Comparison of ENCODE assay signal across 8 cellular contexts in the genomic region with DNA sequence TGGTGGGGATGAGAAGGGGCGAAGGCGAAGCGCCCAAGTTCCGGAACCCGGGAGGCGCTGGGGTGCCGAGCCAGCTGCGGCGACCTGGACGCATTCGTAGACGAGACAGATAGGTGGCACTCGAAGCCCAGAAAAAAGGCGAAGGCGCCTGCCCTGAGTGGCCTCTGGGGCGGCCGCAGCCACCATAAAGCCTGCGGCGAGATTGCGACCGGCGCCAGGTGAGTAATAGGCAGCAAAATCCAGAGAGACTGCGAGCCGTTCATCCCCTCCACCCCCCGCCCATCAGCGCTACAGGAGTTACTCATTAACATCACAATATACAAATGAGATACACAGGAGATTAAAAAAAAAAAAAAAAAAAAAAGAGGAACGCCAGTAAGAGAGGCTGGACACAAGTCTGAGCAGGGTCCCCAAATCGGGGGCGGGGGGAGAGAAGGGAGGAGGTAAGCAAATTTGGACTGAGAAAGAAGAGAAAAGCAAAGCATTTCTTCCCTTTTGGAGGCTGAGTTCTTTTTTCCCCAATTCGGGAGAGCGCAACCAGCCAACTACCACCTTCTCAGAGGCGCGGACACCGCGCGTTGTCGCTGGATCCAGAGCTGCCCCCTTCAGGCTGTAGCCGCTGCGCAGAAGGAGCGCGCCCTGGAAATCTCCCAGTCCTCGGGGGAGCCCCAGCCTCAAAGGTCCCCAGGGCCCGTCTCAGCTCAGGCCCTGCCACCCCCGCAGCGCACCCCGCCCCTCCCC. TPM values are rescaled to one million over a fixed set of nuclear protein-coding genes. Genes with fewer than 3 reads are reported as not detected.
DNase-seq lines count a peak whose midpoint lies in the region; ATAC-seq and TF ChIP-seq lines count a peak whose summit lies in the region.

No MANE protein-coding gene starts in this region.

- intact Hi-C loops in left colon (cut with DNase I, micrococcal nuclease): loop anchor here in 1 of 2 donors (10.0 kb wide), 1 partner anchor 1086 kb away; no protein-coding TSS in a partner anchor

- peak; percentile 45 for TF ChIP-seq CTCF in GM13977 (IDR thresholded peaks at IDR 0.05; ENCODE audit: extremely low read depth, insufficient read depth, missing control alignments)

- peaks cover 19% of the 10 kb centered on the region for H3K4me1 Mint-ChIP-seq in stimulated activated naive CD8-positive, alpha-beta T cell treated with anti-CD3 and anti-CD28 coated beads, Interleukin-15, amount 100 ng/mL, for 72 hours

- H3K27ac Mint-ChIP-seq in stimulated activated naive CD8-positive, alpha-beta T cell treated with anti-CD3 and anti-CD28 coated beads, Interleukin-15, amount 100 ng/mL, for 72 hours: peak overlapping the region in 1 of 2 donors; percentile 15

- in situ Hi-C loops in GM13977 (cut with MboI; ENCODE audit: low pct_unique_long_range_greater_than_20kb, low sequenced_read_pairs, unreplicated experiment): loop anchor here (25.0 kb wide), 1 partner anchor 969 kb away; no protein-coding TSS in a partner anchor

- H3K4me3 Mint-ChIP-seq in stimulated activated naive CD8-positive, alpha-beta T cell treated with anti-CD3 and anti-CD28 coated beads, Interleukin-15, amount 100 ng/mL, for 72 hours: peak overlapping the region; percentile 23 to 29

- DNase-seq in AG08395 (ENCODE audit: low spot score) (peak; percentile 90), GM13977 (ENCODE audit: low spot score) (peak; percentile 81), NCI-H526 treated with DMSO at 0.1 percent for 48 hours (lab: John Stamatoyannopoulos, UW) (peak; percentile 96), cerebellar cortex (ENCODE audit: low spot score) (peak; percentile 26), left colon (peak; percentile 85 to 86)
- peak in 1 of 2 donors; percentile 55 for DNase-seq in stimulated activated naive CD8-positive, alpha-beta T cell treated with anti-CD3 and anti-CD28 coated beads, Interleukin-15, amount 100 ng/mL, for 72 hours
- no peak for DNase-seq in activated CD8-positive, alpha-beta memory T cell treated with anti-CD3 and anti-CD28 coated beads, Interleukin-2, amount 50 U/mL, for 48 hours

- ATAC-seq in left colon (peak; percentile 97), GM21390 (IDR thresholded peaks at IDR 0.05; ENCODE audit: unreplicated experiment) (no peak)
- peak; percentile 72 for ATAC-seq in stimulated activated naive CD8-positive, alpha-beta T cell treated with anti-CD3 and anti-CD28 coated beads, Interleukin-15, amount 100 ng/mL, for 72 hours

- H3K9me3 Mint-ChIP-seq in stimulated activated naive CD8-positive, alpha-beta T cell treated with anti-CD3 and anti-CD28 coated beads, Interleukin-15, amount 100 ng/mL, for 72 hours: no peaks in the 10 kb centered on the region

- peaks cover 97% of the 10 kb centered on the region for H3K27me3 Mint-ChIP-seq in stimulated activated naive CD8-positive, alpha-beta T cell treated with anti-CD3 and anti-CD28 coated beads, Interleukin-15, amount 100 ng/mL, for 72 hours

RNA-seq across cellular contexts. Expression of gene TBX3, which starts 15.7 kb away (rescaled TPM):
- total RNA-seq in left colon: 10 to 100 TPM in 1 of 2 donors, 1 to 10 TPM in 1; 5.6 to 10.6 TPM
